ENCODE assay signal across 1 cellular context in the genomic region with DNA sequence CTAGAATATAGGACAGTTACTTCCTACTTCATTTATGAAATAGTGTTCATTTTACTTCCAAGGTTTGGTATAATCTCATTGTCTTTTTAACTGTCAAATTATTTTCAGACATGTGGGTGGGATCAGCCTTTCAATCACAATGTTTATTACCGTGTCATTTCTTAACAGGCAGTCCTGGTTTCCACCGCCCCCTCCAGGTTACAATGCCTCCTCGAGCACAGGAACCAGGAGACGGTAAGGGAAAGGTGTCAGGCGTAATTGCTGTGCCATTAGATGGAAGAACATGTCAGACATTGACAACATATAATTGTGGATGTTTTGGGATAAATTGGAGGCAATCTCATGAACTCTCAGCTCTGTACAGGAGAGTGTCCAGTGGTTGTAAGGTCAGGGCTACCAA.
TF ChIP-seq lines count a peak whose summit lies in the region.

No MANE protein-coding gene starts in this region.

TF ChIP-seq in GM23338, 12 proteins besides CTCF, POLR2A, EP300 and RAD21 (continued from another document):
- TF ChIP-seq POLR2AphosphoS5 (IDR thresholded peaks at IDR 0.05; ENCODE audit: low read depth), result no peak
